10 cellular contexts compared by ENCODE assay signal in the genomic region with DNA sequence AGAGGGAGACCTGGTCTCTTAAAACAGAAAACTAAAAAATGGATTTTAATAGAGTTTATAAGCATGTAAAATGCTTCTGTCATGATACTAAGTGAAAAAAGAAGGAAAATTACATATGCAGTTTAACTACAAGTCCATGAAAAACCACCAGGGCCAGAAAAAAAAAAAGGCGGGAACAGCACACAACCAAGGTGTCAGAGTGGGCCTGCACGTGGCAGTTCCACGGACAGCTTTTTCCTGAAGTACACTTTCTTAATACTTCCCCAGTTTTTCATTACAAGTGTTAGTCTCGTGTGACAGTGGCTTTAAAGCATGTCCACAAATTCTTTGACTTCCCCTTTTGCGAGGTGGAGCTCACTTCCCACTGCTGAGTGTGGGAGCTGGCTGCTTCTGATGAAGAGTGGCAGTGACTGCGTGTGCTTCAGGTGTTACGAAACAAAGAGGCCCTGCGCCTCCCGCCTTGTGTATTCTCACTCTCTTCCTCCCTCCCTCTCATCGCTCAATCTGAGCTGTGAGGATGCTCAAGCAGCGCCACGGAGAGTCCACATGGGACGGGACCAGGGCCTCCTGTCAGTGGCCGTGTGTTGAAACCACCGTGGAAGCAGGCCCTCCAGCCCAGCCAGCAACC. TPM values are rescaled to one million over a fixed set of nuclear protein-coding genes. Genes with fewer than 3 reads are reported as not detected.
DNase-seq lines count a peak whose midpoint lies in the region; ATAC-seq, FAIRE-seq and TF ChIP-seq lines count a peak whose summit lies in the region.
"Had no signal": no experiment of that assay in that cellular context is flagged by ENCODE, and none has a peak within 500 bp of the region (broad histone marks: within the 10 kb centered on the region; RNA-seq: fewer than 3 reads in every experiment).

No MANE protein-coding gene starts in this region.

- TF ChIP-seq CTCF in D721Med (IDR thresholded peaks at IDR 0.05; ENCODE audit: insufficient read depth, missing control alignments) (no peak), GM10266 (IDR thresholded peaks at IDR 0.05; ENCODE audit: control insufficient read depth, insufficient read depth, low read depth, missing control alignments) (no peak)

- H3K4me3 Mint-ChIP-seq in activated T-cell treated with anti-CD3 and anti-CD28 coated beads, Interleukin-2, amount 50 U/mL, for 24 hours, result no peak overlapping the region
- H3K4me3 Mint-ChIP-seq in activated T-cell treated with anti-CD3 and anti-CD28 coated beads, Interleukin-2, amount 50 U/mL, for 72 hours, result no peak overlapping the region
- no peak overlapping the region for H3K4me3 Mint-ChIP-seq in naive thymus-derived CD4-positive, alpha-beta T cell
- H3K4me3 Mint-ChIP-seq: activated CD8-positive, alpha-beta T cell treated with anti-CD3 and anti-CD28 coated beads for 36 hours had no signal

- peaks cover 51% of the 10 kb centered on the region for H3K36me3 Mint-ChIP-seq in activated T-cell treated with anti-CD3 and anti-CD28 coated beads, Interleukin-2, amount 50 U/mL, for 24 hours (ENCODE audit: low read depth)
- peaks cover 0 to 5% of the 10 kb centered on the region in 2 donors for H3K36me3 Mint-ChIP-seq in activated T-cell treated with anti-CD3 and anti-CD28 coated beads, Interleukin-2, amount 50 U/mL, for 72 hours (ENCODE audit: insufficient read depth in 2 of 2)
- peaks cover 0 to 17% (median 0%) of the 10 kb centered on the region in 5 donors for H3K36me3 Mint-ChIP-seq in naive thymus-derived CD4-positive, alpha-beta T cell

- no peaks in the 10 kb centered on the region for H3K9me3 ChIP-seq in naive thymus-derived CD4-positive, alpha-beta T cell (ENCODE audit: control insufficient read depth in 2 of 3, low read length in 3 of 3)

- no peaks in the 10 kb centered on the region for H3K27me3 Mint-ChIP-seq in activated T-cell treated with anti-CD3 and anti-CD28 coated beads, Interleukin-2, amount 50 U/mL, for 24 hours
- H3K27me3 Mint-ChIP-seq in activated T-cell treated with anti-CD3 and anti-CD28 coated beads, Interleukin-2, amount 50 U/mL, for 72 hours (ENCODE audit: low read depth), result no peaks in the 10 kb centered on the region
- H3K27me3 Mint-ChIP-seq in naive thymus-derived CD4-positive, alpha-beta T cell, result no peaks in the 10 kb centered on the region
- H3K27me3 Mint-ChIP-seq: activated CD8-positive, alpha-beta T cell treated with anti-CD3 and anti-CD28 coated beads for 36 hours had no signal

- peaks cover 12 to 13% of the 10 kb centered on the region in 2 donors for H3K4me1 ChIP-seq in naive thymus-derived CD4-positive, alpha-beta T cell (ENCODE audit: control insufficient read depth in 2 of 2, insufficient read depth in 2 of 2, low read length in 2 of 2)

- no peak for FAIRE-seq in D721Med (lab: Jason Lieb, UNC)

- peaks cover 26% of the 10 kb centered on the region for H3K4me1 Mint-ChIP-seq in activated T-cell treated with anti-CD3 and anti-CD28 coated beads, Interleukin-2, amount 50 U/mL, for 24 hours (ENCODE audit: low read depth)
- H3K4me1 Mint-ChIP-seq in activated T-cell treated with anti-CD3 and anti-CD28 coated beads, Interleukin-2, amount 50 U/mL, for 72 hours (ENCODE audit: low read depth), result peaks cover 23% of the 10 kb centered on the region
- H3K4me1 Mint-ChIP-seq in naive thymus-derived CD4-positive, alpha-beta T cell, result peaks cover 12 to 37% (median 31%) of the 10 kb centered on the region in 7 donors

- POLR2A ChIA-PET in naive thymus-derived CD4-positive, alpha-beta T cell (lab: Charles Lee), result no interaction called here

- intact Hi-C loops in naive thymus-derived CD4-positive, alpha-beta T cell (cut with micrococcal nuclease), result loop anchor here in 1 of 2 donors (5.0 kb wide), 2 partner anchors 199 to 224 kb away; a partner anchor contains a TSS

- CTCF ChIA-PET in naive thymus-derived CD4-positive, alpha-beta T cell (lab: Charles Lee), result interaction anchor here (6.3 kb wide), 1 partner anchor 16 kb away, joined by 63 read pairs; a partner anchor contains a TSS

- H3K27ac Mint-ChIP-seq in activated T-cell treated with anti-CD3 and anti-CD28 coated beads, Interleukin-2, amount 50 U/mL, for 24 hours, result peak overlapping the region; percentile 13
- H3K27ac Mint-ChIP-seq in activated T-cell treated with anti-CD3 and anti-CD28 coated beads, Interleukin-2, amount 50 U/mL, for 72 hours, result no peak overlapping the region
- peak overlapping the region in 3 of 9 donors; percentile 26 to 55 (median 41) for H3K27ac Mint-ChIP-seq in naive thymus-derived CD4-positive, alpha-beta T cell
- H3K27ac Mint-ChIP-seq: activated CD8-positive, alpha-beta T cell treated with anti-CD3 and anti-CD28 coated beads for 36 hours had no signal

- H3K36me3 ChIP-seq in naive thymus-derived CD4-positive, alpha-beta T cell (ENCODE audit: control insufficient read depth in 2 of 3, insufficient read depth in 3 of 3, low read length in 3 of 3), result peaks cover 0 to 19% (median 0%) of the 10 kb centered on the region in 3 experiments

- H3K9me3 Mint-ChIP-seq in activated T-cell treated with anti-CD3 and anti-CD28 coated beads, Interleukin-2, amount 50 U/mL, for 24 hours, result no peaks in the 10 kb centered on the region
- no peaks in the 10 kb centered on the region for H3K9me3 Mint-ChIP-seq in activated T-cell treated with anti-CD3 and anti-CD28 coated beads, Interleukin-2, amount 50 U/mL, for 72 hours
- H3K9me3 Mint-ChIP-seq in naive thymus-derived CD4-positive, alpha-beta T cell, result no peaks in the 10 kb centered on the region
- H3K9me3 Mint-ChIP-seq: activated CD8-positive, alpha-beta T cell treated with anti-CD3 and anti-CD28 coated beads for 36 hours had no signal

- no peak for ATAC-seq in activated T-cell treated with anti-CD3 and anti-CD28 coated beads, Interleukin-2, amount 50 U/mL, for 72 hours (replicated peaks in 1 of 2)
- peak; percentile 45 for ATAC-seq in naive thymus-derived CD4-positive, alpha-beta T cell
- ATAC-seq: activated CD8-positive, alpha-beta T cell treated with anti-CD3 and anti-CD28 coated beads for 36 hours had no signal

- peak overlapping the region; percentile 100 for H3K27ac ChIP-seq in epithelial cell of prostate
- H3K27ac ChIP-seq in naive thymus-derived CD4-positive, alpha-beta T cell (ENCODE audit: low read depth, low read length), result no peak overlapping the region

- no peak for DNase-seq in activated T-cell treated with anti-CD3 and anti-CD28 coated beads, Interleukin-2, amount 50 U/mL, for 24 hours
- DNase-seq in activated T-cell treated with anti-CD3 and anti-CD28 coated beads, Interleukin-2, amount 50 U/mL, for 72 hours, result no peak
- no peak for DNase-seq in epithelial cell of prostate (ENCODE audit: low read depth, low spot score)
- no peak for DNase-seq in naive thymus-derived CD4-positive, alpha-beta T cell
- DNase-seq in NCI-H1048 (lab: John Stamatoyannopoulos, UW), result no peak
- no peak for DNase-seq in NCI-H82 treated with DMSO at 0.1 percent for 48 hours (lab: John Stamatoyannopoulos, UW; ENCODE audit: unreplicated experiment)
- DNase-seq in D721Med (ENCODE audit: insufficient read length, low spot score), result no peak
- no peak for DNase-seq in GM10266 (ENCODE audit: extremely low spot score)
- DNase-seq: 8988T; activated CD8-positive, alpha-beta T cell treated with anti-CD3 and anti-CD28 coated beads for 36 hours had no signal

- no peak overlapping the region for H3K4me3 ChIP-seq in naive thymus-derived CD4-positive, alpha-beta T cell (ENCODE audit: low read length)

- H3K27me3 ChIP-seq in naive thymus-derived CD4-positive, alpha-beta T cell (ENCODE audit: control insufficient read depth in 2 of 2, insufficient read depth in 2 of 2, low read length in 2 of 2), result no peaks in the 10 kb centered on the region

RNA-seq across cellular contexts. Expression of a gene that starts 16.4 kb away (rescaled TPM):
- total RNA-seq in activated T-cell treated with anti-CD3 and anti-CD28 coated beads, Interleukin-2, amount 50 U/mL, for 72 hours, result 10 to 100 TPM; 13.0 to 21.8 TPM
- 10 to 100 TPM; 21.3 to 58.0 (median 27.8) TPM for total RNA-seq in naive thymus-derived CD4-positive, alpha-beta T cell
- polyA plus RNA-seq in naive thymus-derived CD4-positive, alpha-beta T cell, result 10 to 100 TPM in 1 of 2 donors, 1 to 10 TPM in 1; 8.8 to 11.5 TPM

RNA-seq across cellular contexts. Expression of a gene that starts 46.3 kb away (rescaled TPM):
- 10 to 100 TPM; 29.6 to 33.2 TPM for total RNA-seq in activated T-cell treated with anti-CD3 and anti-CD28 coated beads, Interleukin-2, amount 50 U/mL, for 72 hours
- 10 to 100 TPM; 43.4 to 80.5 (median 59.1) TPM for total RNA-seq in naive thymus-derived CD4-positive, alpha-beta T cell
- polyA plus RNA-seq in naive thymus-derived CD4-positive, alpha-beta T cell, result 10 to 100 TPM in 1 of 2 donors, 1 to 10 TPM in 1; 8.4 to 16.2 TPM
